ENCODE assay signal across 9 cellular contexts in the genomic region with DNA sequence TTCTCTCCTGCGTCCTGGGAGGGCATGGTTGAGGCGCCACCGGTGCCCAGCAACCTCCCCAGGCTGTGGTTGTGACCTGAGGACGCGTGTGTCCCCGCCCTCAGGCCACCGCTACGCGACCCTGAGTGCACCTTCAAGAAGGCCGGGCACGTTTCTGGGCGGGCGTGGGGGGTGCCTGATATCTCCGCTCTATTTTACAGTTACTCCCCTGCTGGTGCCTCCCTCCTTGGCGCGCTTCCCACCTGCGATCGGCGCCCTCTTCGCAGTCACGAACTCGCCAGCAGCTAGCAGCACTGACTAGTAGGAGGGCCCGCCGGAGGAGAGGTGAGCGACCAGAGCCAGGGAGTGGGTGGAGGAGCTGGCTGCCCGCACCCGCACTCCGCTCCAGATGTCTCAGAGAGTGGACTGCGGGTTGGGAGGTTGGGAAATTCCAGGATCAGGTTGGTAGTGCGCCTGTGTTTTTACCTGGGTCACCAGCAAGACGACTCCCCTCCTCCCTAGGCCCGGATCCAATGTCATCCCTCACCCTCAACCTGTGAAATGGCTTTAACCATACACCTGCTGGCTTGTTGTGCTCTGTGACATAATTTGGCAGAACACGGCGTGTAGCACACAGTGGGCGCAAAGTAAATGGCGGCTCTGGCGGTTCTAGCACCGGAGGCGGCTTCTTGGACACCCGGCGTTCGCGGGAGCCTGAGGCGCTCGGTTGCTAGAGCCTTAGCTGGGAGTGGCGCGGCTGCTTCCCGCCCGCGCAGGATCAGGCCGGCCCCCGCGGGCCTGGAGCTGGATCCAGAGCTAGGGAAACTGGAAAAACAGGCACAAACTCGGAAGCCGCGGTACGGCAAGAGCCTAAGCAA. TPM values are rescaled to one million over a fixed set of nuclear protein-coding genes. Genes with fewer than 3 reads are reported as not detected.
DNase-seq lines count a peak whose midpoint lies in the region; ATAC-seq and TF ChIP-seq lines count a peak whose summit lies in the region.
"Had no signal": no experiment of that assay in that cellular context is flagged by ENCODE, and none has a peak within 500 bp of the region (broad histone marks: within the 10 kb centered on the region; RNA-seq: fewer than 3 reads in every experiment).

No MANE protein-coding gene starts in this region.

- no peaks in the 10 kb centered on the region for H3K9me3 Mint-ChIP-seq in stimulated activated naive CD8-positive, alpha-beta T cell treated with anti-CD3 and anti-CD28 coated beads, Interleukin-15, amount 100 ng/mL, for 72 hours

- H3K27me3 Mint-ChIP-seq in stimulated activated naive CD8-positive, alpha-beta T cell treated with anti-CD3 and anti-CD28 coated beads, Interleukin-15, amount 100 ng/mL, for 72 hours, result peaks cover 97% of the 10 kb centered on the region

- H3K27me3 ChIP-seq in PC-9 (ENCODE audit: insufficient read depth, low read depth) (no peaks in the 10 kb centered on the region), breast epithelium (peaks cover 0 to 7% of the 10 kb centered on the region in 2 donors), layer of hippocampus (ENCODE audit: control insufficient read depth, insufficient read depth, low read length) (peaks cover 14% of the 10 kb centered on the region)

- no peaks in the 10 kb centered on the region for H4K20me1 ChIP-seq in PC-9 (ENCODE audit: insufficient read depth)

- POLR2A ChIA-PET in PC-9 (lab: Charles Lee; ENCODE audit: unreplicated experiment), result interaction anchor here (0.6 kb wide), 1 partner anchor 273 kb away, joined by 5 read pairs; no protein-coding TSS in a partner anchor

- H3K4me1 Mint-ChIP-seq in stimulated activated naive CD8-positive, alpha-beta T cell treated with anti-CD3 and anti-CD28 coated beads, Interleukin-15, amount 100 ng/mL, for 72 hours, result peaks cover 18% of the 10 kb centered on the region

- DNase-seq in PC-9 (peak; percentile 55 to 80), breast epithelium (ENCODE audit: low spot score in 2 of 2) (peak; percentile 71 to 82), NCI-H2171 treated with DMSO at 0.1 percent for 48 hours (lab: John Stamatoyannopoulos, UW) (no peak), kidney tubule cell (ENCODE audit: low spot score) (no peak)
- DNase-seq in stimulated activated naive CD8-positive, alpha-beta T cell treated with anti-CD3 and anti-CD28 coated beads, Interleukin-15, amount 100 ng/mL, for 72 hours, result peak; percentile 34 to 37
- DNase-seq in activated CD4-positive, alpha-beta T cell treated with anti-CD3 and anti-CD28 coated beads, Interleukin-2, amount 50 U/mL, for 4 hours, result no peak
- DNase-seq: NCI-H1048 had no signal

- BruUV-seq in PC-9 (replicated peaks; lab: Mats Ljungman, UMichigan), result no TSS peak

- peak overlapping the region; percentile 75 to 76 for H3K4me3 Mint-ChIP-seq in stimulated activated naive CD8-positive, alpha-beta T cell treated with anti-CD3 and anti-CD28 coated beads, Interleukin-15, amount 100 ng/mL, for 72 hours

- H3K4me3 ChIP-seq in PC-9, result peak overlapping the region; percentile 9; the same call in 1 of the 2 replicates
- H3K4me3 ChIP-seq in breast epithelium, result peak overlapping the region; percentile 32 to 76 (median 48)

- peak overlapping the region; percentile 84 to 98 for H3K27ac Mint-ChIP-seq in stimulated activated naive CD8-positive, alpha-beta T cell treated with anti-CD3 and anti-CD28 coated beads, Interleukin-15, amount 100 ng/mL, for 72 hours

- TF ChIP-seq POLR2A in breast epithelium (IDR thresholded peaks at IDR 0.05), result no peak

- H3K9me3 ChIP-seq in PC-9 (ENCODE audit: insufficient read depth, low read depth), result no peaks in the 10 kb centered on the region
- no peaks in the 10 kb centered on the region for H3K9me3 ChIP-seq in breast epithelium

- CTCF ChIA-PET in PC-9 (lab: Charles Lee), result interaction anchor here (0.6 kb wide), 1 partner anchor 70 kb away, joined by 13 read pairs; no protein-coding TSS in a partner anchor

- H3F3A ChIP-seq in PC-9 (ENCODE audit: insufficient read depth, low read depth), result peaks cover 29% of the 10 kb centered on the region; the same call in 1 of the 2 replicates

- H3K4me1 ChIP-seq in PC-9 (replicated peaks; ENCODE audit: insufficient read depth) (peaks cover 37% of the 10 kb centered on the region), breast epithelium (peaks cover 18 to 24% of the 10 kb centered on the region in 2 donors)

- TF ChIP-seq CTCF in PC-9 (conservative IDR thresholded peaks at IDR 0.05) (no peak), breast epithelium (IDR thresholded peaks at IDR 0.05) (no peak)

- H2AFZ ChIP-seq in PC-9, result peak overlapping the region; percentile 72

- H3K79me2 ChIP-seq in PC-9 (ENCODE audit: low read depth), result peaks cover 8% of the 10 kb centered on the region; the same call in 1 of the 2 replicates

- peak; percentile 64 for ATAC-seq in stimulated activated naive CD8-positive, alpha-beta T cell treated with anti-CD3 and anti-CD28 coated beads, Interleukin-15, amount 100 ng/mL, for 72 hours
- no peak for ATAC-seq in GM21515 (IDR thresholded peaks at IDR 0.05; ENCODE audit: unreplicated experiment)

- H3K4me2 ChIP-seq in PC-9, result peak overlapping the region; percentile 58

- intact Hi-C loops in PC-9 (cut with micrococcal nuclease; ENCODE audit: unreplicated experiment), result no loop called here
- intact Hi-C loops in breast epithelium (cut with DNase I; ENCODE audit: low total_unique reads), result loop anchor here (10.0 kb wide), 1 partner anchor 207 kb away; no protein-coding TSS in a partner anchor

- H3K36me3 ChIP-seq in PC-9 (ENCODE audit: low read depth) (no peaks in the 10 kb centered on the region), breast epithelium (no peaks in the 10 kb centered on the region)

- H3K27ac ChIP-seq in PC-9 (peak overlapping the region; percentile 78), breast epithelium (peak overlapping the region; percentile 66 to 83), layer of hippocampus (ENCODE audit: low read depth, low read length) (peak overlapping the region; percentile 46)

- H3K9me2 ChIP-seq in PC-9 (ENCODE audit: insufficient read depth), result no peaks in the 10 kb centered on the region

RNA-seq across cellular contexts. Expression of a gene that starts 43.4 kb away (rescaled TPM):
- total RNA-seq in PC-9 (2021) (43.6 and 63.9 TPM in 2 replicates), breast epithelium (10 to 100 TPM; 50.6 to 59.6 (median 53.3) TPM)

Comparison
In these comparisons a context has a peak if more than half of its experiments do, and no peak if none do; other contexts are left out.
1. DNase-seq: peak in PC-9 (2 of 2), breast epithelium (2 of 2) and stimulated activated naive CD8-positive, alpha-beta T cell treated with anti-CD3 and anti-CD28 coated beads, Interleukin-15, amount 100 ng/mL, for 72 hours (2 of 2); none in NCI-H2171 treated with DMSO at 0.1 percent for 48 hours (single experiment), kidney tubule cell (single experiment) and activated CD4-positive, alpha-beta T cell treated with anti-CD3 and anti-CD28 coated beads, Interleukin-2, amount 50 U/mL, for 4 hours (0 of 2).
2. Peak in every context shown above with its lines, with median percentiles within 50 percentile points of each other: H3K27ac ChIP-seq.